2 cellular contexts compared by ENCODE assay signal in the genomic region with DNA sequence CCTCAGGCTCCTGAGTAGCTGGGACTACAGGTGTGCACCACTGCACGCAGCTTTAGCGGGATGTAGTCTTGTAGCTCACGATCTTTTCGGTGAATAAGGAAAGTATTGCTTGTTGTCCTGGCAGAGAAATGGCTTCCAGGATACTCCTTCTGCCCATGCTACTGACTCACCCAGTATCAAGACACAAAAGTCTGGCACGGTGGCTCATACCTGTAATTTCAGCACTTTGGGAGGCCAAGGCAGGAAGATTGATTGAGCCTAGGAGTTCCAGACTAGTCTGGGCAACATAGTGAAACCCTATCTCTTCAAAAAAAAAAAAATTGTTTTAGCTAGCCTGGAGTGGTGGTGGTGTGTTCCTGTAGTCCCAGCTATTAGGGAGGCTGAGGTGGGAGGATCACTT.
TF ChIP-seq lines count a peak whose summit lies in the region.

No MANE protein-coding gene starts in this region.

TF ChIP-seq in WTC11, 78 proteins besides CTCF, POLR2A, EP300 and RAD21:
- TF ChIP-seq, protein P1, sequence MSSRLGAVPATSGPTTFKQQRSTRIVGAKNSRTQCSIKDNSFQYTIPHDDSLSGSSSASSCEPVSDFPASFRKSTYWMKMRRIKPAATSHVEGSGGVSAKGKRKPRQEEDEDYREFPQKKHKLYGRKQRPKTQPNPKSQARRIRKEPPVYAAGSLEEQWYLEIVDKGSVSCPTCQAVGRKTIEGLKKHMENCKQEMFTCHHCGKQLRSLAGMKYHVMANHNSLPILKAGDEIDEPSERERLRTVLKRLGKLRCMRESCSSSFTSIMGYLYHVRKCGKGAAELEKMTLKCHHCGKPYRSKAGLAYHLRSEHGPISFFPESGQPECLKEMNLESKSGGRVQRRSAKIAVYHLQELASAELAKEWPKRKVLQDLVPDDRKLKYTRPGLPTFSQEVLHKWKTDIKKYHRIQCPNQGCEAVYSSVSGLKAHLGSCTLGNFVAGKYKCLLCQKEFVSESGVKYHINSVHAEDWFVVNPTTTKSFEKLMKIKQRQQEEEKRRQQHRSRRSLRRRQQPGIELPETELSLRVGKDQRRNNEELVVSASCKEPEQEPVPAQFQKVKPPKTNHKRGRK (CRISPR knock-in tag; IDR thresholded peaks at IDR 0.05; ENCODE audit: borderline replicate concordance): no peak
- 0 out of 2 replicates have a peak, but pooled peaks have one; percentile 64 for TF ChIP-seq ZNF121 (CRISPR knock-in tag; IDR thresholded peaks at IDR 0.05)
- TF ChIP-seq RORB (CRISPR knock-in tag; IDR thresholded peaks at IDR 0.05): no peak
- TF ChIP-seq NFYB (CRISPR knock-in tag; conservative IDR thresholded peaks at IDR 0.05; ENCODE audit: low read depth): no peak
- TF ChIP-seq, protein P2, sequence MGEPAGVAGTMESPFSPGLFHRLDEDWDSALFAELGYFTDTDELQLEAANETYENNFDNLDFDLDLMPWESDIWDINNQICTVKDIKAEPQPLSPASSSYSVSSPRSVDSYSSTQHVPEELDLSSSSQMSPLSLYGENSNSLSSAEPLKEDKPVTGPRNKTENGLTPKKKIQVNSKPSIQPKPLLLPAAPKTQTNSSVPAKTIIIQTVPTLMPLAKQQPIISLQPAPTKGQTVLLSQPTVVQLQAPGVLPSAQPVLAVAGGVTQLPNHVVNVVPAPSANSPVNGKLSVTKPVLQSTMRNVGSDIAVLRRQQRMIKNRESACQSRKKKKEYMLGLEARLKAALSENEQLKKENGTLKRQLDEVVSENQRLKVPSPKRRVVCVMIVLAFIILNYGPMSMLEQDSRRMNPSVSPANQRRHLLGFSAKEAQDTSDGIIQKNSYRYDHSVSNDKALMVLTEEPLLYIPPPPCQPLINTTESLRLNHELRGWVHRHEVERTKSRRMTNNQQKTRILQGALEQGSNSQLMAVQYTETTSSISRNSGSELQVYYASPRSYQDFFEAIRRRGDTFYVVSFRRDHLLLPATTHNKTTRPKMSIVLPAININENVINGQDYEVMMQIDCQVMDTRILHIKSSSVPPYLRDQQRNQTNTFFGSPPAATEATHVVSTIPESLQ (CRISPR knock-in tag; IDR thresholded peaks at IDR 0.05): no peak

TF ChIP-seq in H1, 55 proteins besides CTCF, POLR2A, EP300 and RAD21:
- TF ChIP-seq, protein P3, sequence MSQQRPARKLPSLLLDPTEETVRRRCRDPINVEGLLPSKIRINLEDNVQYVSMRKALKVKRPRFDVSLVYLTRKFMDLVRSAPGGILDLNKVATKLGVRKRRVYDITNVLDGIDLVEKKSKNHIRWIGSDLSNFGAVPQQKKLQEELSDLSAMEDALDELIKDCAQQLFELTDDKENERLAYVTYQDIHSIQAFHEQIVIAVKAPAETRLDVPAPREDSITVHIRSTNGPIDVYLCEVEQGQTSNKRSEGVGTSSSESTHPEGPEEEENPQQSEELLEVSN (IDR thresholded peaks at IDR 0.05): no peak
- TF ChIP-seq EGR1 (IDR thresholded peaks at IDR 0.05; ENCODE audit: borderline replicate concordance, low read depth, low read length) (no peak), PHF8 (conservative IDR thresholded peaks at IDR 0.05; ENCODE audit: low read depth, low read length) (no peak), MAFK (IDR thresholded peaks at IDR 0.05; ENCODE audit: low read depth, low read length) (no peak)
TF ChIP-seq in H1: peak in this region for 0.
